In the genomic region with DNA sequence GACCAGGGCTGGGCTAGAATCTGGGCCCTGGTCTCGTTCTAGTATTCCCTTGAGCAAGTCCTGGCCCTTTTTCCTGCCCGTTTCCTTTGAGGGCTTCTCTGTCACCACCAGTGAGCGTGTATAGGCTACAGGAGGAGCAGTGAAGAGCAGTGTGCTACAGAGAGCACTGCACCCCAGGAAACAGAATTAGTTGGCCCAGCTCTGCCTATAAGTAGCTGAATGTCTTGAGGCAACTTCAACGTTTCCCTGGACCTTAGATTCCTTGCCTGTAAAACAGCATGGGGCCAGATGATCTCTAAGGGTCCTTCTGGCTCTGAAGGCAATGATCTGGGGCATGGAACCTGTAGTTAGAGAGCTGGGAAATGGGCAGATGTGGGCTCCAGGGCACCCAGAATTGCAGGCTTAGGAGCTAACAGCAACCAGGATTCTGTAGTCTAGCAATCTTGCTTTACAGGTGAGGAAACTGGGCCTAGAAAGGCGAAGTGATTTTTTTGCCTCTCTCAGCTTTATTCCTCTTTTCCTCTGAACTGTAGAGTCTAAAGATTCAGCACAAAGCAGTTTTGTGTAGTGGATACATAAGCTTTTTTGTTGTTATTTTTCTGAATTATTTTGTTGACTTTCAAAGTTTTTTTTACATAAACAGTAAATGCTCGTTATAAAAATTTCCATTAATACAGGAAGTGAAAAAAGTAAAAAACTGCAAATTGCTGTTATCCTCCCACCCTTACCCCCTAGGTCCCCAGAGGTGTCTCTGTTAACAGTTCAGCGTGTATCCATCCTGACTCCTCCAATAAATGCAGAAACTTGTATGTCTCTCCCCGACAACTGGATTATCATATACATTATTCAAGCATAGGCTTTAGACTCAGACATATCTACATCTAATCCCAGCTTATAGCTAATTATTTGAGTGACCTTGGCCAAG, we compare ENCODE assay signal across 17 cellular contexts. TPM values are rescaled to one million over a fixed set of nuclear protein-coding genes. Genes with fewer than 3 reads are reported as not detected.
DNase-seq lines count a peak whose midpoint lies in the region; ATAC-seq and TF ChIP-seq lines count a peak whose summit lies in the region.
"Had no signal": no experiment of that assay in that cellular context is flagged by ENCODE, and none has a peak within 500 bp of the region (broad histone marks: within the 10 kb centered on the region; RNA-seq: fewer than 3 reads in every experiment).

No MANE protein-coding gene starts in this region.

- TF ChIP-seq POLR2A in stomach (IDR thresholded peaks at IDR 0.05), result no peak

- POLR2A ChIA-PET in activated naive CD8-positive, alpha-beta T cell treated with anti-CD3 and anti-CD28 coated beads, Interleukin-2, amount 10 ng/mL, durations not matched to agents 7 days and 5 days (lab: Charles Lee), result interaction anchor here (1.3 to 3.3 kb wide), 4 partner anchors 9 to 18 kb away, joined by 3 to 19 read pairs (median 8); partner anchors contain the start of gene CDC27

- no peak overlapping the region for H3K4me3 Mint-ChIP-seq in activated naive CD8-positive, alpha-beta T cell treated with anti-CD3 and anti-CD28 coated beads, Interleukin-2, amount 10 ng/mL, durations not matched to agents 7 days and 5 days
- H3K4me3 Mint-ChIP-seq in activated naive CD8-positive, alpha-beta T cell treated with anti-CD3 and anti-CD28 coated beads, Interleukin-2, amount 50 U/mL, for 24 hours, result no peak overlapping the region
- H3K4me3 Mint-ChIP-seq in stimulated activated naive B cell treated with anti-CD40 and anti-IgM and Interleukin-4, amounts not matched to agents 10 μg/mL and 1 μg/mL and 100 μg/mL, for 72 hours, result no peak overlapping the region
- H3K4me3 Mint-ChIP-seq: natural killer cell had no signal

- H3K4me3 ChIP-seq in effector memory CD4-positive, alpha-beta T cell (ENCODE audit: insufficient read depth, low read depth, low read length, poor library complexity, severe bottlenecking), result no peak overlapping the region
- H3K4me3 ChIP-seq in stomach, result no peak overlapping the region
- H3K4me3 ChIP-seq: ascending aorta, coronary artery, lung had no signal

- intact Hi-C loops in stomach (cut with DNase I; ENCODE audit: low total_unique reads), result no loop called here

- H3K27me3 Mint-ChIP-seq in activated naive CD8-positive, alpha-beta T cell treated with anti-CD3 and anti-CD28 coated beads, Interleukin-2, amount 10 ng/mL, durations not matched to agents 7 days and 5 days, result peaks cover 3% of the 10 kb centered on the region
- H3K27me3 Mint-ChIP-seq in activated naive CD8-positive, alpha-beta T cell treated with anti-CD3 and anti-CD28 coated beads, Interleukin-2, amount 50 U/mL, for 24 hours, result no peaks in the 10 kb centered on the region
- no peaks in the 10 kb centered on the region for H3K27me3 Mint-ChIP-seq in stimulated activated naive B cell treated with anti-CD40 and anti-IgM and Interleukin-4, amounts not matched to agents 10 μg/mL and 1 μg/mL and 100 μg/mL, for 72 hours

- H3K27ac Mint-ChIP-seq in activated naive CD8-positive, alpha-beta T cell treated with anti-CD3 and anti-CD28 coated beads, Interleukin-2, amount 10 ng/mL, durations not matched to agents 7 days and 5 days, result peak overlapping the region; percentile 3
- no peak overlapping the region for H3K27ac Mint-ChIP-seq in activated naive CD8-positive, alpha-beta T cell treated with anti-CD3 and anti-CD28 coated beads, Interleukin-2, amount 50 U/mL, for 24 hours
- H3K27ac Mint-ChIP-seq in stimulated activated naive B cell treated with anti-CD40 and anti-IgM and Interleukin-4, amounts not matched to agents 10 μg/mL and 1 μg/mL and 100 μg/mL, for 72 hours, result peak overlapping the region; percentile 77

- H3K36me3 Mint-ChIP-seq in activated naive CD8-positive, alpha-beta T cell treated with anti-CD3 and anti-CD28 coated beads, Interleukin-2, amount 10 ng/mL, durations not matched to agents 7 days and 5 days, result no peaks in the 10 kb centered on the region
- H3K36me3 Mint-ChIP-seq in activated naive CD8-positive, alpha-beta T cell treated with anti-CD3 and anti-CD28 coated beads, Interleukin-2, amount 50 U/mL, for 24 hours (ENCODE audit: low read depth), result no peaks in the 10 kb centered on the region
- no peaks in the 10 kb centered on the region for H3K36me3 Mint-ChIP-seq in stimulated activated naive B cell treated with anti-CD40 and anti-IgM and Interleukin-4, amounts not matched to agents 10 μg/mL and 1 μg/mL and 100 μg/mL, for 72 hours
- H3K36me3 Mint-ChIP-seq: natural killer cell had no signal

- no peaks in the 10 kb centered on the region for H3K9me3 ChIP-seq in KOPT-K1 (ENCODE audit: insufficient read depth, low read length, poor library complexity, severe bottlenecking)
- H3K9me3 ChIP-seq in effector memory CD4-positive, alpha-beta T cell (ENCODE audit: control insufficient read depth, low read length), result no peaks in the 10 kb centered on the region
- no peaks in the 10 kb centered on the region for H3K9me3 ChIP-seq in stomach
- H3K9me3 ChIP-seq: ascending aorta had no signal

- WGBS in stomach, 5 donors, result 77 to 91% (median 88%) methylated on average over 8 of the region's 8 CpGs

- H3K4me1 Mint-ChIP-seq in activated naive CD8-positive, alpha-beta T cell treated with anti-CD3 and anti-CD28 coated beads, Interleukin-2, amount 10 ng/mL, durations not matched to agents 7 days and 5 days, result peaks cover 43% of the 10 kb centered on the region
- H3K4me1 Mint-ChIP-seq in activated naive CD8-positive, alpha-beta T cell treated with anti-CD3 and anti-CD28 coated beads, Interleukin-2, amount 50 U/mL, for 24 hours, result peaks cover 42% of the 10 kb centered on the region
- H3K4me1 Mint-ChIP-seq in stimulated activated naive B cell treated with anti-CD40 and anti-IgM and Interleukin-4, amounts not matched to agents 10 μg/mL and 1 μg/mL and 100 μg/mL, for 72 hours, result peaks cover 56 to 72% of the 10 kb centered on the region in 2 donors

- no peak for TF ChIP-seq CTCF in stomach (IDR thresholded peaks at IDR 0.05)

- H3K4me1 ChIP-seq in effector memory CD4-positive, alpha-beta T cell (ENCODE audit: control insufficient read depth, insufficient read depth, low read length, poor library complexity, severe bottlenecking), result peaks cover 38% of the 10 kb centered on the region
- peaks cover 19 to 34% (median 27%) of the 10 kb centered on the region in 4 donors for H3K4me1 ChIP-seq in stomach

- no peaks in the 10 kb centered on the region for H3K9me3 Mint-ChIP-seq in activated naive CD8-positive, alpha-beta T cell treated with anti-CD3 and anti-CD28 coated beads, Interleukin-2, amount 10 ng/mL, durations not matched to agents 7 days and 5 days
- no peaks in the 10 kb centered on the region for H3K9me3 Mint-ChIP-seq in activated naive CD8-positive, alpha-beta T cell treated with anti-CD3 and anti-CD28 coated beads, Interleukin-2, amount 50 U/mL, for 24 hours
- peaks cover 0 to 2% of the 10 kb centered on the region in 2 donors for H3K9me3 Mint-ChIP-seq in stimulated activated naive B cell treated with anti-CD40 and anti-IgM and Interleukin-4, amounts not matched to agents 10 μg/mL and 1 μg/mL and 100 μg/mL, for 72 hours
- H3K9me3 Mint-ChIP-seq: natural killer cell had no signal

- no peak for ATAC-seq in activated naive CD8-positive, alpha-beta T cell treated with anti-CD3 and anti-CD28 coated beads, Interleukin-2, amount 10 ng/mL, durations not matched to agents 7 days and 5 days (ENCODE audit: low read depth)
- ATAC-seq in activated naive CD8-positive, alpha-beta T cell treated with anti-CD3 and anti-CD28 coated beads, Interleukin-2, amount 50 U/mL, for 24 hours, result no peak
- ATAC-seq in stimulated activated naive B cell treated with anti-CD40 and anti-IgM and Interleukin-4, amounts not matched to agents 10 μg/mL and 1 μg/mL and 100 μg/mL, for 72 hours (replicated peaks), result peak in 1 of 2 donors; percentile 28
- no peak for ATAC-seq in stimulated activated naive CD8-positive, alpha-beta T cell treated with anti-CD3 and anti-CD28 coated beads, Interleukin-15, Interleukin-2, amounts not matched to agents 100 U/mL and 50 U/mL, for 24 hours
- ATAC-seq: natural killer cell had no signal

- DNase-seq in activated naive CD8-positive, alpha-beta T cell treated with anti-CD3 and anti-CD28 coated beads, Interleukin-2, amount 10 ng/mL, durations not matched to agents 7 days and 5 days, result no peak
- no peak for DNase-seq in activated naive CD8-positive, alpha-beta T cell treated with anti-CD3 and anti-CD28 coated beads, Interleukin-2, amount 50 U/mL, for 24 hours
- no peak for DNase-seq in effector memory CD4-positive, alpha-beta T cell
- DNase-seq in stimulated activated naive B cell treated with anti-CD40 and anti-IgM and Interleukin-4, amounts not matched to agents 10 μg/mL and 1 μg/mL and 100 μg/mL, for 72 hours, result no peak
- no peak for DNase-seq in stimulated activated naive CD8-positive, alpha-beta T cell treated with anti-CD3 and anti-CD28 coated beads, Interleukin-15, Interleukin-2, amounts not matched to agents 100 U/mL and 50 U/mL, for 24 hours
- DNase-seq in stomach (no peak), DMS 273 (lab: John Stamatoyannopoulos, UW; ENCODE audit: unreplicated experiment) (no peak)
- DNase-seq: natural killer cell, NCI-H2081 treated with DMSO at 0.1 percent for 48 hours, SK-N-SH had no signal

- H3K27ac ChIP-seq in KOPT-K1 (ENCODE audit: low read depth, low read length, poor library complexity, severe bottlenecking) (peak overlapping the region; percentile 78), stomach (peak overlapping the region in 1 of 5 donors; percentile 84)
- peak overlapping the region; percentile 72 for H3K27ac ChIP-seq in effector memory CD4-positive, alpha-beta T cell (ENCODE audit: insufficient read depth, low read length, poor library complexity, severe bottlenecking)

- no peaks in the 10 kb centered on the region for H3K36me3 ChIP-seq in KOPT-K1 (ENCODE audit: insufficient read depth, low read length)
- H3K36me3 ChIP-seq in effector memory CD4-positive, alpha-beta T cell (ENCODE audit: control insufficient read depth, insufficient read depth, low read length), result no peaks in the 10 kb centered on the region
- H3K36me3 ChIP-seq in stomach, result no peaks in the 10 kb centered on the region
- H3K36me3 ChIP-seq: ascending aorta had no signal

- no peaks in the 10 kb centered on the region for H3K27me3 ChIP-seq in effector memory CD4-positive, alpha-beta T cell (replicated peaks; ENCODE audit: control insufficient read depth, insufficient read depth, low read length, poor library complexity, severe bottlenecking)
- no peaks in the 10 kb centered on the region for H3K27me3 ChIP-seq in stomach
- H3K27me3 ChIP-seq: ascending aorta had no signal

- no peak for TF ChIP-seq EP300 in stomach (IDR thresholded peaks at IDR 0.05)

RNA-seq across cellular contexts. Expression of gene MYL4, which starts 1.7 kb away (rescaled TPM):
- not detected for total RNA-seq in activated naive CD8-positive, alpha-beta T cell treated with anti-CD3 and anti-CD28 coated beads, Interleukin-2, amount 10 ng/mL, durations not matched to agents 7 days and 5 days
- total RNA-seq in stomach, result 1 to 10 TPM in 2 of 5 donors, not detected in 3; 1.7 to 5.7 TPM
- 1 to 10 TPM in 2 of 3 donors, under 1 TPM in 1; 0.20 to 2.1 (median 1.5) TPM for polyA plus RNA-seq in stomach
- total RNA-seq: activated CD8-positive, alpha-beta memory T cell treated with anti-CD3 and anti-CD28 coated beads for 36 hours; ascending aorta; epithelial cell of proximal tubule; subcutaneous adipose tissue had no signal
- polyA plus RNA-seq: SK-N-SH had no signal

RNA-seq across cellular contexts. Expression of gene CDC27, which starts 18.3 kb away (rescaled TPM):
- total RNA-seq in activated naive CD8-positive, alpha-beta T cell treated with anti-CD3 and anti-CD28 coated beads, Interleukin-2, amount 10 ng/mL, durations not matched to agents 7 days and 5 days, result 100 to 1,000 TPM; 113 to 114 TPM
- 100 to 1,000 TPM in 1 of 5 donors, 10 to 100 TPM in 3, 1 to 10 TPM in 1; 3.2 to 104 (median 75.9) TPM for total RNA-seq in stomach
- 10 to 100 TPM in 2 of 3 donors, 1 to 10 TPM in 1; 7.7 to 17.7 (median 15.4) TPM for polyA plus RNA-seq in stomach

RNA-seq across cellular contexts. Expression of gene ITGB3, which starts 46.2 kb away (rescaled TPM):
- total RNA-seq in activated naive CD8-positive, alpha-beta T cell treated with anti-CD3 and anti-CD28 coated beads, Interleukin-2, amount 10 ng/mL, durations not matched to agents 7 days and 5 days, result under 1 TPM in 1 of 2 experiments, not detected in 1; 0.17 TPM
- total RNA-seq in stomach, result 10 to 100 TPM in 3 of 5 donors, 1 to 10 TPM in 1, not detected in 1; 7.1 to 29.8 (median 23.6) TPM
- 1 to 10 TPM; 1.0 to 3.1 (median 1.7) TPM for polyA plus RNA-seq in stomach
